In genomic region chr15:63610209-63610841, GRCh38 we compare ENCODE assay signal across 8 cellular contexts. TPM values are rescaled to one million over a fixed set of nuclear protein-coding genes. Genes with fewer than 3 reads are reported as not detected.
DNase-seq lines count a peak whose midpoint lies in the region; ATAC-seq, FAIRE-seq and TF ChIP-seq lines count a peak whose summit lies in the region.

No MANE protein-coding gene starts in this region.

- intact Hi-C loops in activated T-helper 2 cell treated with anti-CD3 and anti-CD28 coated beads, Interferon-gamma antibody, Interleukin-2, Interleukin-4, amounts not matched to agents 10 μg/mL and 5 μg/mL and 100 μg/mL, durations not matched to agents 14 hours and 24 hours and 36 hours (cut with micrococcal nuclease): loop anchor here (1.0 to 5.0 kb wide), 3 partner anchors 281 to 482 kb away; partner anchors contain the start of gene CIAO2A

- DNase-seq in C1 segment of cervical spinal cord (lab: John Stamatoyannopoulos, UW) (peak in 12 of 14 donors; percentile 28 to 89 (median 57)), RCC 7860 (ENCODE audit: low spot score) (peak; percentile 79), fibroblast of pulmonary artery (ENCODE audit: low read depth) (peak; percentile 81), neural crest cell (ENCODE audit: low read depth, low spot score) (peak; percentile 63)
- peak; percentile 74 for DNase-seq in activated T-helper 2 cell treated with anti-CD3 and anti-CD28 coated beads, Interferon-gamma antibody, Interleukin-2, Interleukin-4, amounts not matched to agents 10 μg/mL and 5 μg/mL and 100 μg/mL, durations not matched to agents 14 hours and 24 hours and 36 hours (ENCODE audit: low spot score)

- peaks cover 51% of the 10 kb centered on the region for H3K36me3 ChIP-seq in KOPT-K1 (ENCODE audit: insufficient read depth, low read length)
- peaks cover 12 to 66% (median 45%) of the 10 kb centered on the region in 5 donors for H3K36me3 ChIP-seq in subcutaneous abdominal adipose tissue (ENCODE audit: control insufficient read depth in 5 of 5, insufficient read depth in 5 of 5, low read length in 5 of 5)

- peak overlapping the region; percentile 0 for H3K4me3 Mint-ChIP-seq in activated T-helper 2 cell treated with anti-CD3 and anti-CD28 coated beads, Interferon-gamma antibody, Interleukin-2, Interleukin-4, amounts not matched to agents 10 μg/mL and 5 μg/mL and 100 μg/mL, durations not matched to agents 14 hours and 24 hours and 36 hours (ENCODE audit: low read depth)
- peak overlapping the region; percentile 50 for H3K4me3 Mint-ChIP-seq in neural crest cell

- H3K27ac ChIP-seq in KOPT-K1 (ENCODE audit: low read depth, low read length, poor library complexity, severe bottlenecking): peak overlapping the region; percentile 47
- peak overlapping the region; percentile 80 for H3K27ac ChIP-seq in subcutaneous abdominal adipose tissue (ENCODE audit: low read depth, low read length)

- no peak overlapping the region for H3K4me3 ChIP-seq in fibroblast of pulmonary artery (replicated peaks; ENCODE audit: low read depth, low read length)
- H3K4me3 ChIP-seq in subcutaneous abdominal adipose tissue (ENCODE audit: low read depth in 1 of 5, low read length in 5 of 5): no peak overlapping the region

- no peaks in the 10 kb centered on the region for H3K27me3 Mint-ChIP-seq in activated T-helper 2 cell treated with anti-CD3 and anti-CD28 coated beads, Interferon-gamma antibody, Interleukin-2, Interleukin-4, amounts not matched to agents 10 μg/mL and 5 μg/mL and 100 μg/mL, durations not matched to agents 14 hours and 24 hours and 36 hours (ENCODE audit: low read depth)
- no peaks in the 10 kb centered on the region for H3K27me3 Mint-ChIP-seq in neural crest cell (ENCODE audit: low read depth)

- H3K9ac ChIP-seq in subcutaneous abdominal adipose tissue (ENCODE audit: low read length in 5 of 5): peak overlapping the region; percentile 1 to 42 (median 11)

- H3K36me3 Mint-ChIP-seq in activated T-helper 2 cell treated with anti-CD3 and anti-CD28 coated beads, Interferon-gamma antibody, Interleukin-2, Interleukin-4, amounts not matched to agents 10 μg/mL and 5 μg/mL and 100 μg/mL, durations not matched to agents 14 hours and 24 hours and 36 hours (ENCODE audit: low read depth): peaks cover 49% of the 10 kb centered on the region
- peaks cover 12% of the 10 kb centered on the region for H3K36me3 Mint-ChIP-seq in neural crest cell (ENCODE audit: low read depth)

- H3K27ac Mint-ChIP-seq in activated T-helper 2 cell treated with anti-CD3 and anti-CD28 coated beads, Interferon-gamma antibody, Interleukin-2, Interleukin-4, amounts not matched to agents 10 μg/mL and 5 μg/mL and 100 μg/mL, durations not matched to agents 14 hours and 24 hours and 36 hours: peak overlapping the region; percentile 92
- H3K27ac Mint-ChIP-seq in neural crest cell (ENCODE audit: unreplicated experiment): peak overlapping the region; percentile 91

- no peaks in the 10 kb centered on the region for H3K9me3 Mint-ChIP-seq in activated T-helper 2 cell treated with anti-CD3 and anti-CD28 coated beads, Interferon-gamma antibody, Interleukin-2, Interleukin-4, amounts not matched to agents 10 μg/mL and 5 μg/mL and 100 μg/mL, durations not matched to agents 14 hours and 24 hours and 36 hours
- H3K9me3 Mint-ChIP-seq in neural crest cell: no peaks in the 10 kb centered on the region

- H3K4me1 Mint-ChIP-seq in activated T-helper 2 cell treated with anti-CD3 and anti-CD28 coated beads, Interferon-gamma antibody, Interleukin-2, Interleukin-4, amounts not matched to agents 10 μg/mL and 5 μg/mL and 100 μg/mL, durations not matched to agents 14 hours and 24 hours and 36 hours (ENCODE audit: low read depth): peaks cover 25% of the 10 kb centered on the region
- H3K4me1 Mint-ChIP-seq in neural crest cell: peaks cover 25% of the 10 kb centered on the region

- TF ChIP-seq CTCF in fibroblast of pulmonary artery (IDR thresholded peaks at IDR 0.05; ENCODE audit: low read length, missing control alignments): peak; percentile 84
- peak; percentile 80 for TF ChIP-seq CTCF in neural crest cell (conservative IDR thresholded peaks at IDR 0.05)

- ATAC-seq in GM19438 (IDR thresholded peaks at IDR 0.05; ENCODE audit: low read depth, unreplicated experiment): peak; percentile 74

- no peaks in the 10 kb centered on the region for H3K27me3 ChIP-seq in subcutaneous abdominal adipose tissue (ENCODE audit: control insufficient read depth in 5 of 5, insufficient read depth in 4 of 5, low read length in 5 of 5)

- peak; percentile 72 for FAIRE-seq in RCC 7860 (lab: Jason Lieb, UNC)

- peaks cover 23 to 50% (median 47%) of the 10 kb centered on the region in 5 donors for H3K4me1 ChIP-seq in subcutaneous abdominal adipose tissue (ENCODE audit: control insufficient read depth in 5 of 5, insufficient read depth in 5 of 5, low read length in 5 of 5)

- H3K9me3 ChIP-seq in KOPT-K1 (ENCODE audit: insufficient read depth, low read length, poor library complexity, severe bottlenecking) (no peaks in the 10 kb centered on the region), subcutaneous abdominal adipose tissue (ENCODE audit: control insufficient read depth in 5 of 5, low read length in 5 of 5) (no peaks in the 10 kb centered on the region)

RNA-seq across cellular contexts. Expression of gene FBXL22, which starts 13.1 kb away (rescaled TPM):
- 0.71 and 0.78 TPM in 2 replicates for total RNA-seq in activated T-helper 2 cell treated with anti-CD3 and anti-CD28 coated beads, Interferon-gamma antibody, Interleukin-2, Interleukin-4, amounts not matched to agents 10 μg/mL and 5 μg/mL and 100 μg/mL, durations not matched to agents 14 hours and 24 hours and 36 hours
- total RNA-seq in neural crest cell: 0.93 and 1.0 TPM in 2 replicates
